Comparison of ENCODE assay signal across 8 cellular contexts in genomic region chr14:100285913-100286400, GRCh38. TPM values are rescaled to one million over a fixed set of nuclear protein-coding genes. Genes with fewer than 3 reads are reported as not detected.
A peak's percentile ranks its signal among the peaks of the same experiment; 100 is the strongest.
DNase-seq lines count a peak whose midpoint lies in the region; ATAC-seq, FAIRE-seq and TF ChIP-seq lines count a peak whose summit lies in the region.

No MANE protein-coding gene starts in this region.

- peak overlapping the region; percentile 87 for H3K27ac Mint-ChIP-seq in T-helper 2 cell treated with Interferon-gamma antibody and Interleukin-4, amounts not matched to agents 5 μg/mL and 100 μg/mL, for 36 hours
- H3K27ac Mint-ChIP-seq in activated T-helper 17 cell treated with anti-CD3 and anti-CD28 coated beads, Interleukin-2, amount 50 U/mL, for 72 hours, result peak overlapping the region; percentile 71

- H3K36me3 Mint-ChIP-seq in T-helper 2 cell treated with Interferon-gamma antibody and Interleukin-4, amounts not matched to agents 5 μg/mL and 100 μg/mL, for 36 hours (ENCODE audit: low read depth), result peaks cover 1% of the 10 kb centered on the region
- H3K36me3 Mint-ChIP-seq in activated T-helper 17 cell treated with anti-CD3 and anti-CD28 coated beads, Interleukin-2, amount 50 U/mL, for 72 hours (ENCODE audit: low read depth), result peaks cover 6% of the 10 kb centered on the region

- peaks cover 3% of the 10 kb centered on the region for H3K79me2 ChIP-seq in keratinocyte (ENCODE audit: control insufficient read depth, insufficient read depth, low read length)

- H3K4me1 Mint-ChIP-seq in T-helper 2 cell treated with Interferon-gamma antibody and Interleukin-4, amounts not matched to agents 5 μg/mL and 100 μg/mL, for 36 hours (ENCODE audit: low read depth), result peaks cover 12% of the 10 kb centered on the region
- H3K4me1 Mint-ChIP-seq in activated T-helper 17 cell treated with anti-CD3 and anti-CD28 coated beads, Interleukin-2, amount 50 U/mL, for 72 hours, result peaks cover 9% of the 10 kb centered on the region

- H3K27ac ChIP-seq in keratinocyte (ENCODE audit: control insufficient read depth, insufficient read depth, low read length) (no peak overlapping the region), substantia nigra (ENCODE audit: low read depth, low read length, poor library complexity, severe bottlenecking) (peak overlapping the region; percentile 90)

- H3K36me3 ChIP-seq in keratinocyte (ENCODE audit: control insufficient read depth in 2 of 2, extremely low read depth in 1 of 2, insufficient read depth in 2 of 2, low read length in 2 of 2), result peaks cover 0 to 2% of the 10 kb centered on the region in 2 experiments

- H3K4me3 Mint-ChIP-seq in T-helper 2 cell treated with Interferon-gamma antibody and Interleukin-4, amounts not matched to agents 5 μg/mL and 100 μg/mL, for 36 hours, result peak overlapping the region; percentile 84
- peak overlapping the region; percentile 78 for H3K4me3 Mint-ChIP-seq in activated T-helper 17 cell treated with anti-CD3 and anti-CD28 coated beads, Interleukin-2, amount 50 U/mL, for 72 hours

- H3K9me1 ChIP-seq in keratinocyte (ENCODE audit: control insufficient read depth, extremely low read depth, insufficient read depth, low read length), result peaks cover 5% of the 10 kb centered on the region

- peaks cover 25% of the 10 kb centered on the region for H3K4me1 ChIP-seq in keratinocyte (ENCODE audit: control insufficient read depth, extremely low read depth, insufficient read depth, low read length)

- no peaks in the 10 kb centered on the region for H3K27me3 ChIP-seq in keratinocyte (ENCODE audit: control insufficient read depth, extremely low read depth, insufficient read depth, low read length)

- peaks cover 8% of the 10 kb centered on the region for H4K20me1 ChIP-seq in keratinocyte (ENCODE audit: control insufficient read depth, extremely low read depth, insufficient read depth, low read length)

- no peak for TF ChIP-seq CTCF in keratinocyte (optimal IDR thresholded peaks at IDR 0.05 in 1 of 3, IDR thresholded peaks at IDR 0.05 in 1 of 3, conservative IDR thresholded peaks at IDR 0.05 in 1 of 3; ENCODE audit: extremely low read depth in 1 of 3, insufficient read depth in 2 of 3, low read length in 3 of 3)

- no peak overlapping the region for H2AFZ ChIP-seq in keratinocyte (ENCODE audit: control insufficient read depth, low read length)

- ATAC-seq in activated T-helper 17 cell treated with anti-CD3 and anti-CD28 coated beads, Interleukin-2, amount 50 U/mL, for 72 hours (replicated peaks), result no peak
- ATAC-seq in HG02798 (IDR thresholded peaks at IDR 0.05; ENCODE audit: poor library complexity, unreplicated experiment), result no peak
- ATAC-seq in HG03159 (IDR thresholded peaks at IDR 0.05; ENCODE audit: unreplicated experiment), result no peak

- DNase-seq in T-helper 2 cell treated with Interferon-gamma antibody and Interleukin-4, amounts not matched to agents 5 μg/mL and 100 μg/mL, for 36 hours (ENCODE audit: low spot score), result no peak
- no peak for DNase-seq in T-helper 2 cell
- no peak for DNase-seq in keratinocyte (ENCODE audit: low read depth, low spot score)
- no peak for DNase-seq in substantia nigra (lab: John Stamatoyannopoulos, UW)
- DNase-seq in stimulated activated CD4-positive, alpha-beta T cell treated with anti-CD3 and anti-CD28 coated beads, Interleukin-15, amount 100 ng/mL, for 24 hours, result no peak

- no peaks in the 10 kb centered on the region for H3K9me3 Mint-ChIP-seq in T-helper 2 cell treated with Interferon-gamma antibody and Interleukin-4, amounts not matched to agents 5 μg/mL and 100 μg/mL, for 36 hours
- no peaks in the 10 kb centered on the region for H3K9me3 Mint-ChIP-seq in activated T-helper 17 cell treated with anti-CD3 and anti-CD28 coated beads, Interleukin-2, amount 50 U/mL, for 72 hours

- peak overlapping the region; percentile 89 for H3K9ac ChIP-seq in keratinocyte (ENCODE audit: control insufficient read depth, extremely low read depth, insufficient read depth, low read length)

- no peak for FAIRE-seq in keratinocyte (lab: Jason Lieb, UNC)

- H3K27me3 Mint-ChIP-seq in T-helper 2 cell treated with Interferon-gamma antibody and Interleukin-4, amounts not matched to agents 5 μg/mL and 100 μg/mL, for 36 hours (ENCODE audit: low read depth), result no peaks in the 10 kb centered on the region
- no peaks in the 10 kb centered on the region for H3K27me3 Mint-ChIP-seq in activated T-helper 17 cell treated with anti-CD3 and anti-CD28 coated beads, Interleukin-2, amount 50 U/mL, for 72 hours

- H3K9me3 ChIP-seq in keratinocyte (ENCODE audit: control insufficient read depth, low read depth, low read length), result no peaks in the 10 kb centered on the region

- dilution Hi-C loops in keratinocyte (cut with MboI; ENCODE audit: extremely low pct_ligation_motif_present, low sequenced_read_pairs), result no loop called here

- peak overlapping the region; percentile 77 for H3K4me2 ChIP-seq in keratinocyte (ENCODE audit: control insufficient read depth, extremely low read depth, insufficient read depth, low read depth, low read length)

- peak overlapping the region in 2 of 3 experiments; percentile 68 to 75 for H3K4me3 ChIP-seq in keratinocyte (ENCODE audit: control insufficient read depth in 2 of 3, extremely low read depth in 1 of 3, insufficient read depth in 2 of 3, low read depth in 1 of 3, low read length in 3 of 3)

RNA-seq across cellular contexts. Expression of gene SLC25A29, which starts 20.3 kb away (rescaled TPM):
- 1 to 10 TPM; 3.8 to 9.3 TPM for total RNA-seq in activated T-helper 17 cell treated with anti-CD3 and anti-CD28 coated beads, Interleukin-2, amount 50 U/mL, for 72 hours
- polyA plus RNA-seq in keratinocyte, result 11.1 to 46.2 TPM (median 16.3 TPM) in 3 replicates
- 6.3 TPM for polyA plus RNA-seq in keratinocyte (2011; ENCODE audit: low read depth)
- polyA plus RNA-seq in keratinocyte (2011; cell fraction: cytosol; rRNA removed), result 6.2 and 13.2 TPM in 2 replicates
- 55.8 and 99.0 TPM in 2 replicates for polyA plus RNA-seq in keratinocyte (2011; cell fraction: nucleus; rRNA removed)
- polyA plus RNA-seq in keratinocyte (2012; ENCODE audit: low replicate concordance), result 12.7 and 25.0 TPM in 2 replicates
- 10.3 to 19.7 TPM (median 17.5 TPM) in 3 replicates for polyA minus RNA-seq in keratinocyte
- polyA minus RNA-seq in keratinocyte (2011; cell fraction: cytosol; rRNA and poly(A)+ RNA removed), result 30.7 TPM
- polyA minus RNA-seq in keratinocyte (2011; cell fraction: nucleus; rRNA and poly(A)+ RNA removed), result 23.7 and 29.2 TPM in 2 replicates

RNA-seq across cellular contexts. Expression of gene SLC25A47, which starts 37.2 kb away (rescaled TPM):
- not detected for total RNA-seq in activated T-helper 17 cell treated with anti-CD3 and anti-CD28 coated beads, Interleukin-2, amount 50 U/mL, for 72 hours
- polyA plus RNA-seq in keratinocyte, result not detected in 3 replicates
- polyA plus RNA-seq in keratinocyte (2011; ENCODE audit: low read depth), result not detected
- polyA plus RNA-seq in keratinocyte (2011; cell fraction: cytosol; rRNA removed), result not detected in 2 replicates
- polyA plus RNA-seq in keratinocyte (2011; cell fraction: nucleus; rRNA removed), result not detected in 2 replicates
- polyA plus RNA-seq in keratinocyte (2012; ENCODE audit: low replicate concordance), result not detected in 2 replicates
- not detected in 3 replicates for polyA minus RNA-seq in keratinocyte
- not detected for polyA minus RNA-seq in keratinocyte (2011; cell fraction: cytosol; rRNA and poly(A)+ RNA removed)
- polyA minus RNA-seq in keratinocyte (2011; cell fraction: nucleus; rRNA and poly(A)+ RNA removed), result not detected in 2 replicates

RNA-seq across cellular contexts. Expression of gene YY1, which starts 47.0 kb away (rescaled TPM):
- total RNA-seq in activated T-helper 17 cell treated with anti-CD3 and anti-CD28 coated beads, Interleukin-2, amount 50 U/mL, for 72 hours, result 10 to 100 TPM; 63.8 to 77.0 TPM
- polyA plus RNA-seq in keratinocyte, result 34.9 to 65.6 TPM (median 38.3 TPM) in 3 replicates
- polyA plus RNA-seq in keratinocyte (2011; ENCODE audit: low read depth), result 168 TPM
- 36.2 and 61.6 TPM in 2 replicates for polyA plus RNA-seq in keratinocyte (2011; cell fraction: cytosol; rRNA removed)
- 39.4 and 52.3 TPM in 2 replicates for polyA plus RNA-seq in keratinocyte (2011; cell fraction: nucleus; rRNA removed)
- 42.1 and 62.3 TPM in 2 replicates for polyA plus RNA-seq in keratinocyte (2012; ENCODE audit: low replicate concordance)
- polyA minus RNA-seq in keratinocyte, result 16.4 to 31.7 TPM (median 28.0 TPM) in 3 replicates
- 28.0 TPM for polyA minus RNA-seq in keratinocyte (2011; cell fraction: cytosol; rRNA and poly(A)+ RNA removed)
- polyA minus RNA-seq in keratinocyte (2011; cell fraction: nucleus; rRNA and poly(A)+ RNA removed), result 21.8 and 31.6 TPM in 2 replicates
